ENCODE assay signal across 28 cellular contexts in genomic region chr4:74437866-74438265, GRCh38. TPM values are rescaled to one million over a fixed set of nuclear protein-coding genes. Genes with fewer than 3 reads are reported as not detected.
"Had no signal": no experiment of that assay in that cellular context is flagged by ENCODE, and none has a peak within 500 bp of the region (broad histone marks: within the 10 kb centered on the region; RNA-seq: fewer than 3 reads in every experiment).

No MANE protein-coding gene starts in this region.

- H3K4me3 ChIP-seq: lower lobe of right lung, pancreas, prostate gland, skin epidermis, suprapubic skin, thoracic aorta, tibial artery, upper lobe of right lung had no signal

- H3K36me3 ChIP-seq: lower lobe of right lung, pancreas, prostate gland, suprapubic skin, thoracic aorta, tibial artery, upper lobe of right lung had no signal

- H3K27me3 ChIP-seq: pancreas, suprapubic skin, tibial artery, upper lobe of right lung had no signal

- H3K9me3 ChIP-seq: lower lobe of right lung, pancreas, prostate gland, suprapubic skin, thoracic aorta, tibial artery, upper lobe of right lung had no signal

- H3K4me1 ChIP-seq: lower lobe of right lung, pancreas, prostate gland, suprapubic skin, tibial artery, upper lobe of right lung had no signal

- DNase-seq: hippocampal formation; kidney glomerular epithelial cell; left cardiac atrium; lower lobe of right lung; mammary epithelial cell; mesenchymal stem cell; naive thymus-derived CD8-positive, alpha-beta T cell; nucleus accumbens; pancreas; posterior cingulate gyrus; retina; right cardiac atrium; stimulated activated CD4-positive, alpha-beta T cell treated with anti-CD3 and anti-CD28 coated beads, Interleukin-12 subunit alpha, Interleukin-12 subunit beta, amount 100 ng/mL, for 4 hours; stimulated activated CD4-positive, alpha-beta T cell treated with anti-CD3 and anti-CD28 coated beads, Interleukin-15, amount 100 ng/mL, for 24 hours; stimulated activated CD4-positive, alpha-beta T cell treated with anti-CD3 and anti-CD28 coated beads, Interleukin-2, amount 100 ng/mL, for 24 hours; stimulated activated CD4-positive, alpha-beta T cell treated with anti-CD3 and anti-CD28 coated beads, Interleukin-4, amount 100 ng/mL, for 1 hour; stimulated activated naive CD4-positive, alpha-beta T cell; tibial artery; trophoblast cell; upper lobe of right lung had no signal

- ATAC-seq: left lobe of liver; lower lobe of right lung; naive thymus-derived CD8-positive, alpha-beta T cell; pancreas; sciatic nerve; upper lobe of right lung had no signal

- H3K27ac ChIP-seq: lower lobe of right lung, pancreas, prostate gland, skin epidermis, suprapubic skin, thoracic aorta, tibial artery, upper lobe of right lung had no signal

RNA-seq across cellular contexts. Expression of gene AREG, which starts 7.1 kb away (rescaled TPM):
- total RNA-seq: liver, neural crest cell had no signal
